In genomic region chr5:29054694-29055093, GRCh38 we compare ENCODE assay signal across 18 cellular contexts.
A peak's percentile ranks its signal among the peaks of the same experiment; 100 is the strongest.
DNase-seq lines count a peak whose midpoint lies in the region; ATAC-seq, FAIRE-seq and TF ChIP-seq lines count a peak whose summit lies in the region.
"Had no signal": no experiment of that assay in that cellular context is flagged by ENCODE, and none has a peak within 500 bp of the region (broad histone marks: within the 10 kb centered on the region; RNA-seq: fewer than 3 reads in every experiment).

No MANE protein-coding gene starts in this region.

- no peaks in the 10 kb centered on the region for H4K20me1 ChIP-seq in smooth muscle cell (ENCODE audit: low read depth)

- H3K27me3 ChIP-seq in smooth muscle cell (ENCODE audit: low read depth) (no peaks in the 10 kb centered on the region), esophagus muscularis mucosa (no peaks in the 10 kb centered on the region)
- H3K27me3 ChIP-seq: BE2C had no signal

- peak overlapping the region; percentile 15 for H3K4me2 ChIP-seq in smooth muscle cell

- no peak for TF ChIP-seq POLR2A in esophagus muscularis mucosa (IDR thresholded peaks at IDR 0.05; ENCODE audit: low read depth)

- H3K4me3 Mint-ChIP-seq in activated CD8-positive, alpha-beta memory T cell treated with anti-CD3 and anti-CD28 coated beads, Interleukin-2, amount 10 ng/mL, durations not matched to agents 7 days and 5 days: no peak overlapping the region
- H3K4me3 Mint-ChIP-seq: CD4-positive, CD25-positive, alpha-beta regulatory T cell; CD8-positive, alpha-beta memory T cell; H9 had no signal

- no peak for ATAC-seq in activated CD8-positive, alpha-beta memory T cell treated with anti-CD3 and anti-CD28 coated beads, Interleukin-2, amount 10 ng/mL, durations not matched to agents 7 days and 5 days
- ATAC-seq: GM12878 had no signal

- no peak overlapping the region for H2AFZ ChIP-seq in smooth muscle cell (ENCODE audit: low read depth)

- no peak overlapping the region for H3K27ac Mint-ChIP-seq in activated CD8-positive, alpha-beta memory T cell treated with anti-CD3 and anti-CD28 coated beads, Interleukin-2, amount 10 ng/mL, durations not matched to agents 7 days and 5 days
- H3K27ac Mint-ChIP-seq: CD4-positive, CD25-positive, alpha-beta regulatory T cell; CD8-positive, alpha-beta memory T cell; H9 had no signal

- peaks cover 5% of the 10 kb centered on the region for H3K9me3 Mint-ChIP-seq in activated CD8-positive, alpha-beta memory T cell treated with anti-CD3 and anti-CD28 coated beads, Interleukin-2, amount 10 ng/mL, durations not matched to agents 7 days and 5 days (ENCODE audit: low read depth)

- TF ChIP-seq CTCF in smooth muscle cell (IDR thresholded peaks at IDR 0.05; ENCODE audit: borderline replicate concordance, insufficient read depth, poor library complexity, severe bottlenecking) (no peak), esophagus muscularis mucosa (IDR thresholded peaks at IDR 0.05) (no peak)

- H3K36me3 Mint-ChIP-seq in activated CD8-positive, alpha-beta memory T cell treated with anti-CD3 and anti-CD28 coated beads, Interleukin-2, amount 10 ng/mL, durations not matched to agents 7 days and 5 days: no peaks in the 10 kb centered on the region
- H3K36me3 Mint-ChIP-seq: CD4-positive, CD25-positive, alpha-beta regulatory T cell; CD8-positive, alpha-beta memory T cell had no signal

- no peaks in the 10 kb centered on the region for H3K4me1 Mint-ChIP-seq in activated CD8-positive, alpha-beta memory T cell treated with anti-CD3 and anti-CD28 coated beads, Interleukin-2, amount 10 ng/mL, durations not matched to agents 7 days and 5 days
- H3K4me1 Mint-ChIP-seq: CD4-positive, CD25-positive, alpha-beta regulatory T cell; CD8-positive, alpha-beta memory T cell; H9 had no signal

- H3K36me3 ChIP-seq in smooth muscle cell (ENCODE audit: low read depth): no peaks in the 10 kb centered on the region
- H3K36me3 ChIP-seq in esophagus muscularis mucosa: no peaks in the 10 kb centered on the region
- H3K36me3 ChIP-seq: BE2C had no signal

- no peak overlapping the region for H3K9ac ChIP-seq in smooth muscle cell (ENCODE audit: low read depth)

- CTCF ChIA-PET in activated CD8-positive, alpha-beta memory T cell treated with anti-CD3 and anti-CD28 coated beads, Interleukin-2, amount 10 ng/mL, durations not matched to agents 7 days and 5 days (lab: Charles Lee): no interaction called here

- H3K4me1 ChIP-seq in smooth muscle cell (ENCODE audit: low read depth) (no peaks in the 10 kb centered on the region), esophagus muscularis mucosa (no peaks in the 10 kb centered on the region)

- H3K27ac ChIP-seq in smooth muscle cell (ENCODE audit: low read depth) (no peak overlapping the region), esophagus muscularis mucosa (replicated peaks in 1 of 4) (no peak overlapping the region)

- intact Hi-C loops in esophagus muscularis mucosa (cut with DNase I): no loop called here

- H3K79me2 ChIP-seq in smooth muscle cell (ENCODE audit: low read depth): no peaks in the 10 kb centered on the region

- DNase-seq in NCI-H69 (lab: John Stamatoyannopoulos, UW): peak; percentile 23
- DNase-seq in smooth muscle cell (lab: John Stamatoyannopoulos, UW; ENCODE audit: unreplicated experiment): no peak
- DNase-seq in activated CD8-positive, alpha-beta memory T cell treated with anti-CD3 and anti-CD28 coated beads, Interleukin-2, amount 10 ng/mL, durations not matched to agents 7 days and 5 days: no peak
- no peak for DNase-seq in esophagus muscularis mucosa (ENCODE audit: extremely low spot score)
- DNase-seq: BE2C; C1 segment of cervical spinal cord; CD4-positive, CD25-positive, alpha-beta regulatory T cell; CD8-positive, alpha-beta memory T cell; DMS 273 treated with DMSO at 0.1 percent for 48 hours; DMS53; DND-41; EL; H9 had no signal

- H3K4me3 ChIP-seq in smooth muscle cell: no peak overlapping the region
- no peak overlapping the region for H3K4me3 ChIP-seq in esophagus muscularis mucosa
- H3K4me3 ChIP-seq: GM12878 had no signal

- H3K27me3 Mint-ChIP-seq in activated CD8-positive, alpha-beta memory T cell treated with anti-CD3 and anti-CD28 coated beads, Interleukin-2, amount 10 ng/mL, durations not matched to agents 7 days and 5 days: no peaks in the 10 kb centered on the region
- H3K27me3 Mint-ChIP-seq: CD4-positive, CD25-positive, alpha-beta regulatory T cell; CD8-positive, alpha-beta memory T cell had no signal

- WGBS in smooth muscle cell (ENCODE audit: low lambda C conversion rate): 78% methylated on average over 1 of the region's 1 CpG
- 28% methylated on average over 1 of the region's 1 CpG for WGBS in esophagus muscularis mucosa

- FAIRE-seq in A204.1 (lab: Jason Lieb, UNC) (peak; percentile 86), endometrium (lab: Jason Lieb, UNC) (peak; percentile 65)
- FAIRE-seq: GM12878, GM19239, H1 had no signal

- no peaks in the 10 kb centered on the region for H3F3A ChIP-seq in smooth muscle cell (ENCODE audit: low read depth)

- H3K9me3 ChIP-seq in smooth muscle cell (replicated peaks; ENCODE audit: low read depth) (no peaks in the 10 kb centered on the region), esophagus muscularis mucosa (no peaks in the 10 kb centered on the region)
- H3K9me3 ChIP-seq: BE2C had no signal

- no peak for TF ChIP-seq EP300 in esophagus muscularis mucosa (IDR thresholded peaks at IDR 0.05)
